ENCODE assay signal across 1 cellular context in genomic region chr11:69293819-69294505, GRCh38.
A peak's percentile ranks its signal among the peaks of the same experiment; 100 is the strongest.
TF ChIP-seq lines count a peak whose summit lies in the region.

Gene MYEOV (plus strand): TSS chr11:69294155. CDS start chr11:69295355, 1,200 bp downstream.

TF ChIP-seq in K562, 482 proteins besides CTCF, POLR2A, EP300 and RAD21 (continued from another document):
- TF ChIP-seq ELK3 (CRISPR knock-in tag; IDR thresholded peaks at IDR 0.05) (no peak), USF2 (CRISPR knock-in tag; IDR thresholded peaks at IDR 0.05) (no peak), PHF8 (IDR thresholded peaks at IDR 0.05; ENCODE audit: borderline replicate concordance, low read length) (peak; percentile 30; the same call in 1 of the 2 replicates), MIER1 (IDR thresholded peaks at IDR 0.05; ENCODE audit: low read depth) (no peak), CHD1 (IDR thresholded peaks at IDR 0.05; ENCODE audit: low read length) (no peak), IFI16 (CRISPR knock-in tag; IDR thresholded peaks at IDR 0.05) (no peak), ARID4B (CRISPR knock-in tag; IDR thresholded peaks at IDR 0.05) (peak; percentile 54; the same call in 1 of the 2 replicates), FOXP1 (CRISPR knock-in tag; IDR thresholded peaks at IDR 0.05) (0 out of 2 replicates have a peak, but pooled peaks have one; percentile 22), NFRKB (IDR thresholded peaks at IDR 0.05; ENCODE audit: low read depth) (0 out of 2 replicates have a peak, but pooled peaks have one; percentile 23), U2AF2 (optimal IDR thresholded peaks at IDR 0.05; ENCODE audit: low read depth, low read length) (no peak), TARDBP (IDR thresholded peaks at IDR 0.05) (no peak), RFX7 (CRISPR knock-in tag; IDR thresholded peaks at IDR 0.05) (no peak), DIDO1 (tag; IDR thresholded peaks at IDR 0.05; ENCODE audit: low read depth) (no peak), ZFP36 (IDR thresholded peaks at IDR 0.05; ENCODE audit: low read depth, low read length, partially characterized antibody) (no peak), NEUROD1 (IDR thresholded peaks at IDR 0.05; ENCODE audit: borderline replicate concordance, low read depth, low read length, partially characterized antibody) (no peak), ZNF24 (IDR thresholded peaks at IDR 0.05) (peak; percentile 96), PRDM10 (IDR thresholded peaks at IDR 0.05; ENCODE audit: partially characterized antibody) (peak; percentile 45), E2F6 (IDR thresholded peaks at IDR 0.05; ENCODE audit: borderline replicate concordance in 1 of 2, extremely low read depth in 1 of 2, insufficient read depth in 1 of 2, insufficient read length in 1 of 2, low read depth in 1 of 2, low read length in 1 of 2, poor library complexity in 1 of 2, severe bottlenecking in 1 of 2) (peak in 1 of 2 experiments; percentile 23), MAFG (tag; conservative IDR thresholded peaks at IDR 0.05) (no peak), ZEB2 (IDR thresholded peaks at IDR 0.05) (peak; percentile 56; the same call in 1 of the 2 replicates), RBM14 (IDR thresholded peaks at IDR 0.05; ENCODE audit: borderline replicate concordance, insufficient read depth, low read depth, low read length) (no peak), RBFOX2 (IDR thresholded peaks at IDR 0.05; ENCODE audit: low read depth, low read length) (peak; percentile 55), SIN3A (IDR thresholded peaks at IDR 0.05; ENCODE audit: borderline replicate concordance in 2 of 2, control insufficient read depth in 1 of 2, low read depth in 2 of 2, low read length in 2 of 2) (peak in 1 of 2 experiments; percentile 49; a peak in 1 of 4 replicates), TAF1 (IDR thresholded peaks at IDR 0.05; ENCODE audit: control insufficient read depth, extremely low read depth, insufficient read depth, low read length, severe bottlenecking) (peak; percentile 69), PTTG1 (tag; IDR thresholded peaks at IDR 0.05; ENCODE audit: low read depth) (no peak), KDM2B (CRISPR knock-in tag; IDR thresholded peaks at IDR 0.05) (no peak), ZNF282 (CRISPR knock-in tag; IDR thresholded peaks at IDR 0.05) (no peak), RBM17 (IDR thresholded peaks at IDR 0.05; ENCODE audit: borderline replicate concordance, low read depth, low read length) (no peak), ZNF551 (CRISPR knock-in tag; IDR thresholded peaks at IDR 0.05) (no peak), MCM5 (IDR thresholded peaks at IDR 0.05; ENCODE audit: low read depth) (no peak), SP1 (CRISPR knock-in tag; IDR thresholded peaks at IDR 0.05) (no peak; the same call in 1 of the 2 replicates), TBP (optimal IDR thresholded peaks at IDR 0.05; ENCODE audit: low read depth, low read length) (peak; percentile 51), SUPT5H (IDR thresholded peaks at IDR 0.05) (peak; percentile 82), CBX5 (IDR thresholded peaks at IDR 0.05; ENCODE audit: borderline replicate concordance, low read depth) (no peak), ATF7 (IDR thresholded peaks at IDR 0.05) (peak; percentile 28; the same call in 1 of the 2 replicates), NFIC (IDR thresholded peaks at IDR 0.05) (peak; percentile 4; the same call in 1 of the 2 replicates), NONO (IDR thresholded peaks at IDR 0.05; ENCODE audit: low read depth in 2 of 2, low read length in 1 of 2) (no peak), XRCC3 (IDR thresholded peaks at IDR 0.05) (no peak), SRSF9 (IDR thresholded peaks at IDR 0.05; ENCODE audit: borderline replicate concordance, low read depth, low read length) (no peak), ZNF217 (CRISPR knock-in tag; IDR thresholded peaks at IDR 0.05) (no peak), VEZF1 (CRISPR knock-in tag; IDR thresholded peaks at IDR 0.05) (peak; percentile 62), TGIF2 (CRISPR knock-in tag; IDR thresholded peaks at IDR 0.05) (no peak), HSF4 (CRISPR knock-in tag; IDR thresholded peaks at IDR 0.05; ENCODE audit: borderline replicate concordance) (no peak), ZNF778 (CRISPR knock-in tag; IDR thresholded peaks at IDR 0.05) (no peak), ERF (CRISPR knock-in tag; IDR thresholded peaks at IDR 0.05) (no peak), PPARD (CRISPR knock-in tag; IDR thresholded peaks at IDR 0.05) (no peak), CTBP1 (IDR thresholded peaks at IDR 0.05; ENCODE audit: borderline replicate concordance) (peak; percentile 22; the same call in 1 of the 2 replicates), RB1 (IDR thresholded peaks at IDR 0.05; ENCODE audit: low read depth) (0 out of 2 replicates have a peak, but pooled peaks have one; percentile 39), HCFC1 (IDR thresholded peaks at IDR 0.05; ENCODE audit: low read depth, low read length) (no peak)
- TF ChIP-seq, protein P1, sequence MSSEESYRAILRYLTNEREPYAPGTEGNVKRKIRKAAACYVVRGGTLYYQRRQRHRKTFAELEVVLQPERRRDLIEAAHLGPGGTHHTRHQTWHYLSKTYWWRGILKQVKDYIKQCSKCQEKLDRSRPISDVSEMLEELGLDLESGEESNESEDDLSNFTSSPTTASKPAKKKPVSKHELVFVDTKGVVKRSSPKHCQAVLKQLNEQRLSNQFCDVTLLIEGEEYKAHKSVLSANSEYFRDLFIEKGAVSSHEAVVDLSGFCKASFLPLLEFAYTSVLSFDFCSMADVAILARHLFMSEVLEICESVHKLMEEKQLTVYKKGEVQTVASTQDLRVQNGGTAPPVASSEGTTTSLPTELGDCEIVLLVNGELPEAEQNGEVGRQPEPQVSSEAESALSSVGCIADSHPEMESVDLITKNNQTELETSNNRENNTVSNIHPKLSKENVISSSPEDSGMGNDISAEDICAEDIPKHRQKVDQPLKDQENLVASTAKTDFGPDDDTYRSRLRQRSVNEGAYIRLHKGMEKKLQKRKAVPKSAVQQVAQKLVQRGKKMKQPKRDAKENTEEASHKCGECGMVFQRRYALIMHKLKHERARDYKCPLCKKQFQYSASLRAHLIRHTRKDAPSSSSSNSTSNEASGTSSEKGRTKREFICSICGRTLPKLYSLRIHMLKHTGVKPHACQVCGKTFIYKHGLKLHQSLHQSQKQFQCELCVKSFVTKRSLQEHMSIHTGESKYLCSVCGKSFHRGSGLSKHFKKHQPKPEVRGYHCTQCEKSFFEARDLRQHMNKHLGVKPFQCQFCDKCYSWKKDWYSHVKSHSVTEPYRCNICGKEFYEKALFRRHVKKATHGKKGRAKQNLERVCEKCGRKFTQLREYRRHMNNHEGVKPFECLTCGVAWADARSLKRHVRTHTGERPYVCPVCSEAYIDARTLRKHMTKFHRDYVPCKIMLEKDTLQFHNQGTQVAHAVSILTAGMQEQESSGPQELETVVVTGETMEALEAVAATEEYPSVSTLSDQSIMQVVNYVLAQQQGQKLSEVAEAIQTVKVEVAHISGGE (CRISPR knock-in tag; IDR thresholded peaks at IDR 0.05), result no peak
- TF ChIP-seq, protein P2, sequence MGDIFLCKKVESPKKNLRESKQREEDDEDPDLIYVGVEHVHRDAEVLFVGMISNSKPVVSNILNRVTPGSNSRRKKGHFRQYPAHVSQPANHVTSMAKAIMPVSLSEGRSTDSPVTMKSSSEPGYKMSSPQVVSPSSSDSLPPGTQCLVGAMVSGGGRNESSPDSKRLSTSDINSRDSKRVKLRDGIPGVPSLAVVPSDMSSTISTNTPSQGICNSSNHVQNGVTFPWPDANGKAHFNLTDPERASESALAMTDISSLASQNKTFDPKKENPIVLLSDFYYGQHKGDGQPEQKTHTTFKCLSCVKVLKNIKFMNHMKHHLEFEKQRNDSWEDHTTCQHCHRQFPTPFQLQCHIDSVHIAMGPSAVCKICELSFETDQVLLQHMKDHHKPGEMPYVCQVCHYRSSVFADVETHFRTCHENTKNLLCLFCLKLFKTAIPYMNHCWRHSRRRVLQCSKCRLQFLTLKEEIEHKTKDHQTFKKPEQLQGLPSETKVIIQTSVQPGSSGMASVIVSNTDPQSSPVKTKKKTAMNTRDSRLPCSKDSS (IDR thresholded peaks at IDR 0.05; ENCODE audit: low read depth, partially characterized antibody), result no peak
TF ChIP-seq in K562: peak in this region for 39.
